Comparison of ENCODE assay signal across 8 cellular contexts in genomic region chr3:127455541-127456450, GRCh38.
DNase-seq lines count a peak whose midpoint lies in the region; ATAC-seq and TF ChIP-seq lines count a peak whose summit lies in the region.

No MANE protein-coding gene starts in this region.

- H4K20me1 ChIP-seq in Loucy (ENCODE audit: insufficient read depth, low read length, poor library complexity, severe bottlenecking), result no peaks in the 10 kb centered on the region

- no peak overlapping the region for H3K4me3 ChIP-seq in Loucy (ENCODE audit: low read length, poor library complexity, severe bottlenecking)
- no peak overlapping the region for H3K4me3 ChIP-seq in SJCRH30
- peak overlapping the region; percentile 27 for H3K4me3 ChIP-seq in astrocyte of the cerebellum (ENCODE audit: low read depth, low read length)
- peak overlapping the region; percentile 24 for H3K4me3 ChIP-seq in rectal smooth muscle tissue (ENCODE audit: low read length)

- H3K4me1 ChIP-seq in Loucy (ENCODE audit: insufficient read depth, low read length, poor library complexity, severe bottlenecking) (no peaks in the 10 kb centered on the region), SJCRH30 (no peaks in the 10 kb centered on the region), rectal smooth muscle tissue (ENCODE audit: control insufficient read depth, insufficient read depth, low read length) (peaks cover 2% of the 10 kb centered on the region)

- no peak overlapping the region for H2AFZ ChIP-seq in Loucy (ENCODE audit: low read length)

- TF ChIP-seq CTCF in Loucy (conservative IDR thresholded peaks at IDR 0.05; ENCODE audit: low read length) (peak; percentile 79), astrocyte of the cerebellum (IDR thresholded peaks at IDR 0.05; ENCODE audit: low read depth, low read length, missing control alignments) (peak; percentile 84)

- in situ Hi-C loops in astrocyte of the cerebellum (cut with HindIII; ENCODE audit: low sequenced_read_pairs), result loop anchor here (10.0 kb wide), 1 partner anchor 931 kb away; the partner anchor contains the start of gene CHST13

- no peaks in the 10 kb centered on the region for H3K79me2 ChIP-seq in Loucy (ENCODE audit: insufficient read depth, low read length)

- no peaks in the 10 kb centered on the region for H3K9me3 ChIP-seq in Loucy (ENCODE audit: insufficient read depth, low read depth, low read length)
- H3K9me3 ChIP-seq in SJCRH30 (replicated peaks), result no peaks in the 10 kb centered on the region

- no peaks in the 10 kb centered on the region for H3K36me3 ChIP-seq in Loucy (ENCODE audit: insufficient read depth, low read length)
- H3K36me3 ChIP-seq in SJCRH30, result no peaks in the 10 kb centered on the region
- H3K36me3 ChIP-seq in rectal smooth muscle tissue (ENCODE audit: control insufficient read depth, insufficient read depth, low read length), result no peaks in the 10 kb centered on the region

- H3F3A ChIP-seq in Loucy (ENCODE audit: low read depth), result no peaks in the 10 kb centered on the region

- no peak overlapping the region for H3K4me2 ChIP-seq in Loucy (ENCODE audit: low read depth, low read length, poor library complexity, severe bottlenecking)

- H3K27me3 ChIP-seq in Loucy (ENCODE audit: insufficient read depth, low read length, poor library complexity, severe bottlenecking) (no peaks in the 10 kb centered on the region), SJCRH30 (peaks cover 33% of the 10 kb centered on the region), rectal smooth muscle tissue (ENCODE audit: control insufficient read depth, insufficient read depth, low read length) (peaks cover 33% of the 10 kb centered on the region)

- no peaks in the 10 kb centered on the region for H3K9me2 ChIP-seq in Loucy (replicated peaks; ENCODE audit: low read depth, low read length)

- H3K9ac ChIP-seq in Loucy (ENCODE audit: low read depth, low read length, poor library complexity, severe bottlenecking), result no peak overlapping the region
- H3K9ac ChIP-seq in rectal smooth muscle tissue (ENCODE audit: low read length), result no peak overlapping the region

- DNase-seq in DMS 273 (lab: John Stamatoyannopoulos, UW; ENCODE audit: unreplicated experiment) (peak; percentile 96), SJCRH30 (peak; percentile 51 to 75), astrocyte of the cerebellum (ENCODE audit: low read depth) (no peak), hypothalamus (lab: John Stamatoyannopoulos, UW) (peak in 46 of 51 donors; percentile 8 to 87 (median 53))

- ATAC-seq in GM21576 (IDR thresholded peaks at IDR 0.05; ENCODE audit: unreplicated experiment), result peak; percentile 68
- ATAC-seq in HG02938 (IDR thresholded peaks at IDR 0.05; ENCODE audit: unreplicated experiment), result no peak

- H3K27ac ChIP-seq in SJCRH30 (no peak overlapping the region), rectal smooth muscle tissue (ENCODE audit: low read depth, low read length) (no peak overlapping the region)

Comparison
In these comparisons a context has a peak if more than half of its experiments do, and no peak if none do; other contexts are left out.
1. H3K4me3 ChIP-seq: peak in astrocyte of the cerebellum (single experiment) and rectal smooth muscle tissue (single experiment); none in Loucy (single experiment) and SJCRH30 (single experiment).